Comparison of ENCODE assay signal across 1 cellular context in the genomic region with DNA sequence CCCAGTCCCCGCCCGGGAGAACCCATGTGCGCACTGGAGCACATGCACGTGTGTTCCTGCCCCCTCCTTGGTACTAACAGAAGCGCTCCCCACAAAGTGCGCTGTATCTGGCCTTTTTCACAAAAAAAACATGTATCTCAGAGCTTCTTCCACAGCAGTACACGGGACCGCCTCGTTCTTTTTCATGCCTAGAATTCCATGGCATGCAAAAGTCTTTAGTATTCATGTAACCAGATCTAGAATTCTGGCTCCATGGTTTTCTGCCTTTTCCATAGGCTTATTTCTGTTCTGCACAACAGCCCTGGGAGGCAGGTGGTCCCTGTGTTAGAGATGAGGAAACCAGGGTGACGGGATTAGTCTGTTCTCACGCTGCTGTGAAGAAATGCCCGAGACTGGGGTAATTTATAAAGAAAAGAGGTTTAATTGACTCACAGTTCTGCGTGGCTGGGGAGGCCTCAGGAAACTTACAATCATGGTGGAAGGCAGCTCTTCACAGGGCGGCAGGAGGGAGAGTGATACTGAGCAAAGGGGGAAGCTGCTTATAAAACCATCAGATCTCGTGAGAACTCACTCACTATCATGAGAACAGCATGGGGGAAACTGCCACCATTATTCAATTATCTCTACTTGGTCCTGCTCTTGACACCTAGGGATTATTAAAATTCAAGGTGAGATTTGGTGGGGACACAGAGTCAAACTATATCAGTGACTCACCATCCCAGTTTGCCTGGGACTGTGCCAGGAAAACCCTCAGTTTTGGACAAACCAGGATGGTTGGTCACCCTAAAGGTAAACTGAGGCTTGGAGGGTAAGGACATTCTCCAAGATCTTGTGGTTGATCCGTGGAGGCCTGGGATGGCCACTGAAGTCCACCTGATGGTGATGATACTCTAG.
TF ChIP-seq lines count a peak whose summit lies in the region.

No MANE protein-coding gene starts in this region.

TF ChIP-seq in K562, 482 proteins besides CTCF, POLR2A, EP300 and RAD21 (continued from another document and continues in another):
- TF ChIP-seq, protein P1, sequence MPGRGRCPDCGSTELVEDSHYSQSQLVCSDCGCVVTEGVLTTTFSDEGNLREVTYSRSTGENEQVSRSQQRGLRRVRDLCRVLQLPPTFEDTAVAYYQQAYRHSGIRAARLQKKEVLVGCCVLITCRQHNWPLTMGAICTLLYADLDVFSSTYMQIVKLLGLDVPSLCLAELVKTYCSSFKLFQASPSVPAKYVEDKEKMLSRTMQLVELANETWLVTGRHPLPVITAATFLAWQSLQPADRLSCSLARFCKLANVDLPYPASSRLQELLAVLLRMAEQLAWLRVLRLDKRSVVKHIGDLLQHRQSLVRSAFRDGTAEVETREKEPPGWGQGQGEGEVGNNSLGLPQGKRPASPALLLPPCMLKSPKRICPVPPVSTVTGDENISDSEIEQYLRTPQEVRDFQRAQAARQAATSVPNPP (IDR thresholded peaks at IDR 0.05; ENCODE audit: borderline replicate concordance, insufficient read depth, insufficient read length) = no peak
- TF ChIP-seq, protein P2, sequence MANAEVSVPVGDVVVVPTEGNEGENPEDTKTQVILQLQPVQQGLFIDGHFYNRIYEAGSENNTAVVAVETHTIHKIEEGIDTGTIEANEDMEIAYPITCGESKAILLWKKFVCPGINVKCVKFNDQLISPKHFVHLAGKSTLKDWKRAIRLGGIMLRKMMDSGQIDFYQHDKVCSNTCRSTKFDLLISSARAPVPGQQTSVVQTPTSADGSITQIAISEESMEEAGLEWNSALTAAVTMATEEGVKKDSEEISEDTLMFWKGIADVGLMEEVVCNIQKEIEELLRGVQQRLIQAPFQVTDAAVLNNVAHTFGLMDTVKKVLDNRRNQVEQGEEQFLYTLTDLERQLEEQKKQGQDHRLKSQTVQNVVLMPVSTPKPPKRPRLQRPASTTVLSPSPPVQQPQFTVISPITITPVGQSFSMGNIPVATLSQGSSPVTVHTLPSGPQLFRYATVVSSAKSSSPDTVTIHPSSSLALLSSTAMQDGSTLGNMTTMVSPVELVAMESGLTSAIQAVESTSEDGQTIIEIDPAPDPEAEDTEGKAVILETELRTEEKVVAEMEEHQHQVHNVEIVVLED (CRISPR knock-in tag; IDR thresholded peaks at IDR 0.05) = 0 out of 2 replicates have a peak, but pooled peaks have one; percentile 7
- TF ChIP-seq ZNF24 (IDR thresholded peaks at IDR 0.05) (no peak), SRSF7 (optimal IDR thresholded peaks at IDR 0.05; ENCODE audit: low read depth, low read length) (no peak), RBM34 (IDR thresholded peaks at IDR 0.05; ENCODE audit: borderline replicate concordance, insufficient read depth, low read length) (no peak), KAT7 (CRISPR knock-in tag; IDR thresholded peaks at IDR 0.05; ENCODE audit: borderline replicate concordance) (no peak), CHAMP1 (IDR thresholded peaks at IDR 0.05) (no peak), GATAD2A (IDR thresholded peaks at IDR 0.05) (no peak), POLR2B (IDR thresholded peaks at IDR 0.05; ENCODE audit: low read depth, partially characterized antibody) (peak; percentile 96), ZBTB8A (IDR thresholded peaks at IDR 0.05; ENCODE audit: partially characterized antibody) (no peak), TCFL5 (CRISPR knock-in tag; conservative IDR thresholded peaks at IDR 0.05) (no peak), ARHGAP35 (IDR thresholded peaks at IDR 0.05; ENCODE audit: partially characterized antibody) (peak; percentile 61), ELF2 (CRISPR knock-in tag; IDR thresholded peaks at IDR 0.05) (no peak), HNRNPL (IDR thresholded peaks at IDR 0.05; ENCODE audit: low read depth, low read length) (no peak), MAX (CRISPR knock-in tag; IDR thresholded peaks at IDR 0.05) (peak; percentile 76; the same call in 1 of the 2 replicates), KDM1A (IDR thresholded peaks at IDR 0.05) (no peak), RB1 (IDR thresholded peaks at IDR 0.05; ENCODE audit: low read depth) (no peak), PHF8 (IDR thresholded peaks at IDR 0.05; ENCODE audit: borderline replicate concordance, low read length) (peak; percentile 43; the same call in 1 of the 2 replicates), SAFB2 (IDR thresholded peaks at IDR 0.05; ENCODE audit: borderline replicate concordance, low read depth, low read length, severe bottlenecking) (no peak), BCOR (IDR thresholded peaks at IDR 0.05) (peak; percentile 74; the same call in 1 of the 2 replicates), SMAD1 (IDR thresholded peaks at IDR 0.05; ENCODE audit: low read depth, low read length, partially characterized antibody) (no peak), ZSCAN29 (IDR thresholded peaks at IDR 0.05) (no peak), FOXA3 (CRISPR knock-in tag; conservative IDR thresholded peaks at IDR 0.05 in 1 of 2, IDR thresholded peaks at IDR 0.05 in 1 of 2) (no peak), RBM25 (IDR thresholded peaks at IDR 0.05; ENCODE audit: low read depth, low read length, severe bottlenecking) (peak; percentile 78), ZNF316 (IDR thresholded peaks at IDR 0.05) (no peak), SIRT6 (IDR thresholded peaks at IDR 0.05; ENCODE audit: low read depth, low read length) (no peak), ZFP36 (IDR thresholded peaks at IDR 0.05; ENCODE audit: low read depth, low read length, partially characterized antibody) (no peak), CHD2 (IDR thresholded peaks at IDR 0.05; ENCODE audit: low read depth, low read length) (peak; percentile 94), POLR2AphosphoS2 (IDR thresholded peaks at IDR 0.05; ENCODE audit: low read length) (no peak), ZNF778 (CRISPR knock-in tag; IDR thresholded peaks at IDR 0.05) (no peak), RFX5 (IDR thresholded peaks at IDR 0.05; ENCODE audit: low read depth, low read length) (no peak), ZNF586 (CRISPR knock-in tag; conservative IDR thresholded peaks at IDR 0.05) (no peak), MEF2A (IDR thresholded peaks at IDR 0.05; ENCODE audit: control insufficient read depth, low read depth, low read length) (no peak), HMG20B (CRISPR knock-in tag; IDR thresholded peaks at IDR 0.05) (no peak), ZC3H11A (IDR thresholded peaks at IDR 0.05; ENCODE audit: low read depth, low read length) (no peak), CBX5 (IDR thresholded peaks at IDR 0.05; ENCODE audit: borderline replicate concordance, low read depth) (no peak), ZNF354B (CRISPR knock-in tag; IDR thresholded peaks at IDR 0.05) (no peak)
- TF ChIP-seq, protein P3, sequence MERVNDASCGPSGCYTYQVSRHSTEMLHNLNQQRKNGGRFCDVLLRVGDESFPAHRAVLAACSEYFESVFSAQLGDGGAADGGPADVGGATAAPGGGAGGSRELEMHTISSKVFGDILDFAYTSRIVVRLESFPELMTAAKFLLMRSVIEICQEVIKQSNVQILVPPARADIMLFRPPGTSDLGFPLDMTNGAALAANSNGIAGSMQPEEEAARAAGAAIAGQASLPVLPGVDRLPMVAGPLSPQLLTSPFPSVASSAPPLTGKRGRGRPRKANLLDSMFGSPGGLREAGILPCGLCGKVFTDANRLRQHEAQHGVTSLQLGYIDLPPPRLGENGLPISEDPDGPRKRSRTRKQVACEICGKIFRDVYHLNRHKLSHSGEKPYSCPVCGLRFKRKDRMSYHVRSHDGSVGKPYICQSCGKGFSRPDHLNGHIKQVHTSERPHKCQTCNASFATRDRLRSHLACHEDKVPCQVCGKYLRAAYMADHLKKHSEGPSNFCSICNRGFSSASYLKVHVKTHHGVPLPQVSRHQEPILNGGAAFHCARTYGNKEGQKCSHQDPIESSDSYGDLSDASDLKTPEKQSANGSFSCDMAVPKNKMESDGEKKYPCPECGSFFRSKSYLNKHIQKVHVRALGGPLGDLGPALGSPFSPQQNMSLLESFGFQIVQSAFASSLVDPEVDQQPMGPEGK (CRISPR knock-in tag; IDR thresholded peaks at IDR 0.05; ENCODE audit: borderline replicate concordance) = no peak
- TF ChIP-seq, protein P4, sequence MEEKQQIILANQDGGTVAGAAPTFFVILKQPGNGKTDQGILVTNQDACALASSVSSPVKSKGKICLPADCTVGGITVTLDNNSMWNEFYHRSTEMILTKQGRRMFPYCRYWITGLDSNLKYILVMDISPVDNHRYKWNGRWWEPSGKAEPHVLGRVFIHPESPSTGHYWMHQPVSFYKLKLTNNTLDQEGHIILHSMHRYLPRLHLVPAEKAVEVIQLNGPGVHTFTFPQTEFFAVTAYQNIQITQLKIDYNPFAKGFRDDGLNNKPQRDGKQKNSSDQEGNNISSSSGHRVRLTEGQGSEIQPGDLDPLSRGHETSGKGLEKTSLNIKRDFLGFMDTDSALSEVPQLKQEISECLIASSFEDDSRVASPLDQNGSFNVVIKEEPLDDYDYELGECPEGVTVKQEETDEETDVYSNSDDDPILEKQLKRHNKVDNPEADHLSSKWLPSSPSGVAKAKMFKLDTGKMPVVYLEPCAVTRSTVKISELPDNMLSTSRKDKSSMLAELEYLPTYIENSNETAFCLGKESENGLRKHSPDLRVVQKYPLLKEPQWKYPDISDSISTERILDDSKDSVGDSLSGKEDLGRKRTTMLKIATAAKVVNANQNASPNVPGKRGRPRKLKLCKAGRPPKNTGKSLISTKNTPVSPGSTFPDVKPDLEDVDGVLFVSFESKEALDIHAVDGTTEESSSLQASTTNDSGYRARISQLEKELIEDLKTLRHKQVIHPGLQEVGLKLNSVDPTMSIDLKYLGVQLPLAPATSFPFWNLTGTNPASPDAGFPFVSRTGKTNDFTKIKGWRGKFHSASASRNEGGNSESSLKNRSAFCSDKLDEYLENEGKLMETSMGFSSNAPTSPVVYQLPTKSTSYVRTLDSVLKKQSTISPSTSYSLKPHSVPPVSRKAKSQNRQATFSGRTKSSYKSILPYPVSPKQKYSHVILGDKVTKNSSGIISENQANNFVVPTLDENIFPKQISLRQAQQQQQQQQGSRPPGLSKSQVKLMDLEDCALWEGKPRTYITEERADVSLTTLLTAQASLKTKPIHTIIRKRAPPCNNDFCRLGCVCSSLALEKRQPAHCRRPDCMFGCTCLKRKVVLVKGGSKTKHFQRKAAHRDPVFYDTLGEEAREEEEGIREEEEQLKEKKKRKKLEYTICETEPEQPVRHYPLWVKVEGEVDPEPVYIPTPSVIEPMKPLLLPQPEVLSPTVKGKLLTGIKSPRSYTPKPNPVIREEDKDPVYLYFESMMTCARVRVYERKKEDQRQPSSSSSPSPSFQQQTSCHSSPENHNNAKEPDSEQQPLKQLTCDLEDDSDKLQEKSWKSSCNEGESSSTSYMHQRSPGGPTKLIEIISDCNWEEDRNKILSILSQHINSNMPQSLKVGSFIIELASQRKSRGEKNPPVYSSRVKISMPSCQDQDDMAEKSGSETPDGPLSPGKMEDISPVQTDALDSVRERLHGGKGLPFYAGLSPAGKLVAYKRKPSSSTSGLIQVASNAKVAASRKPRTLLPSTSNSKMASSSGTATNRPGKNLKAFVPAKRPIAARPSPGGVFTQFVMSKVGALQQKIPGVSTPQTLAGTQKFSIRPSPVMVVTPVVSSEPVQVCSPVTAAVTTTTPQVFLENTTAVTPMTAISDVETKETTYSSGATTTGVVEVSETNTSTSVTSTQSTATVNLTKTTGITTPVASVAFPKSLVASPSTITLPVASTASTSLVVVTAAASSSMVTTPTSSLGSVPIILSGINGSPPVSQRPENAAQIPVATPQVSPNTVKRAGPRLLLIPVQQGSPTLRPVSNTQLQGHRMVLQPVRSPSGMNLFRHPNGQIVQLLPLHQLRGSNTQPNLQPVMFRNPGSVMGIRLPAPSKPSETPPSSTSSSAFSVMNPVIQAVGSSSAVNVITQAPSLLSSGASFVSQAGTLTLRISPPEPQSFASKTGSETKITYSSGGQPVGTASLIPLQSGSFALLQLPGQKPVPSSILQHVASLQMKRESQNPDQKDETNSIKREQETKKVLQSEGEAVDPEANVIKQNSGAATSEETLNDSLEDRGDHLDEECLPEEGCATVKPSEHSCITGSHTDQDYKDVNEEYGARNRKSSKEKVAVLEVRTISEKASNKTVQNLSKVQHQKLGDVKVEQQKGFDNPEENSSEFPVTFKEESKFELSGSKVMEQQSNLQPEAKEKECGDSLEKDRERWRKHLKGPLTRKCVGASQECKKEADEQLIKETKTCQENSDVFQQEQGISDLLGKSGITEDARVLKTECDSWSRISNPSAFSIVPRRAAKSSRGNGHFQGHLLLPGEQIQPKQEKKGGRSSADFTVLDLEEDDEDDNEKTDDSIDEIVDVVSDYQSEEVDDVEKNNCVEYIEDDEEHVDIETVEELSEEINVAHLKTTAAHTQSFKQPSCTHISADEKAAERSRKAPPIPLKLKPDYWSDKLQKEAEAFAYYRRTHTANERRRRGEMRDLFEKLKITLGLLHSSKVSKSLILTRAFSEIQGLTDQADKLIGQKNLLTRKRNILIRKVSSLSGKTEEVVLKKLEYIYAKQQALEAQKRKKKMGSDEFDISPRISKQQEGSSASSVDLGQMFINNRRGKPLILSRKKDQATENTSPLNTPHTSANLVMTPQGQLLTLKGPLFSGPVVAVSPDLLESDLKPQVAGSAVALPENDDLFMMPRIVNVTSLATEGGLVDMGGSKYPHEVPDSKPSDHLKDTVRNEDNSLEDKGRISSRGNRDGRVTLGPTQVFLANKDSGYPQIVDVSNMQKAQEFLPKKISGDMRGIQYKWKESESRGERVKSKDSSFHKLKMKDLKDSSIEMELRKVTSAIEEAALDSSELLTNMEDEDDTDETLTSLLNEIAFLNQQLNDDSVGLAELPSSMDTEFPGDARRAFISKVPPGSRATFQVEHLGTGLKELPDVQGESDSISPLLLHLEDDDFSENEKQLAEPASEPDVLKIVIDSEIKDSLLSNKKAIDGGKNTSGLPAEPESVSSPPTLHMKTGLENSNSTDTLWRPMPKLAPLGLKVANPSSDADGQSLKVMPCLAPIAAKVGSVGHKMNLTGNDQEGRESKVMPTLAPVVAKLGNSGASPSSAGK (IDR thresholded peaks at IDR 0.05) = peak; percentile 98
